Comparison of ENCODE assay signal across 13 cellular contexts in the genomic region with DNA sequence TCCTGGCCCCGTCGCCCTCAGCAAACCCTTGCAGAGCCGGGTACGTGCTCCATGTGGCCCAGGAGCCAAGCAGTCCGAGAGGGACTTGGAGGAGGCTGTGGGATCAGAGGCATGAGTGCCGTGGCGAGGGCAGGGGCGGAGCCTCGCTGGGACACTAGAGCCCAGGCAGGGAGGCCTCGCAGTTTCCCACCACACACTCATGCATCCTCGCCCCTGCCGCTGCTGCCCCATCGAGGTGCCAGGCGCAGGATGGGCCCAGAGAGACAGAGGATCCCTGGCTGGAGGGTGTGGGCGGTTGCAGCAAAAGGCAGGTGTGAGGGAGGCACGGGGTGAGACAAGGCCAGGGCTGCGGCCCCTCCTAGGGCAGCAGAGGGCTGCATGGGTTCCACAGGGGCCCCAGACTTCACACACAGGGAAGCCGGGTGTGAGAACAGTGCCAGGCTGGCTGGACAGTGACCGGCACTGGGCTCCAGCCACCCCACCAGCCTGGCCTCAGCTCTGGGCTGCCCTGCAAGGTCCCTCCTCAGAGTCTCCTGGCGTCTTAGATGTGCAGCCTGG. TPM values are rescaled to one million over a fixed set of nuclear protein-coding genes. Genes with fewer than 3 reads are reported as not detected.
A peak's percentile ranks its signal among the peaks of the same experiment; 100 is the strongest.
DNase-seq lines count a peak whose midpoint lies in the region; ATAC-seq, FAIRE-seq and TF ChIP-seq lines count a peak whose summit lies in the region.
"Had no signal": no experiment of that assay in that cellular context is flagged by ENCODE, and none has a peak within 500 bp of the region (broad histone marks: within the 10 kb centered on the region; RNA-seq: fewer than 3 reads in every experiment).

No MANE protein-coding gene starts in this region.

- no peak overlapping the region for H3K4me3 ChIP-seq in SK-N-SH (ENCODE audit: low read depth in 2 of 2, low read length in 1 of 2)
- H3K4me3 ChIP-seq in H1 (ENCODE audit: extremely low read depth in 1 of 4, insufficient read depth in 2 of 4, low read depth in 3 of 4, low read length in 4 of 4) = no peak overlapping the region

- no peak overlapping the region for H2BK15ac ChIP-seq in H1 (ENCODE audit: low read length)

- H2AFZ ChIP-seq in SK-N-SH (ENCODE audit: low read depth) (no peak overlapping the region), H1 (ENCODE audit: low read length) (no peak overlapping the region)

- H3K36me3 Mint-ChIP-seq in nephron progenitor cell (ENCODE audit: low read depth) (peaks cover 28% of the 10 kb centered on the region), type B pancreatic cell (peaks cover 5% of the 10 kb centered on the region), T-cell (no peaks in the 10 kb centered on the region)

- no peak overlapping the region for H3K23ac ChIP-seq in H1 (ENCODE audit: insufficient read length)

- no peak overlapping the region for H4K5ac ChIP-seq in H1 (ENCODE audit: insufficient read length, low read depth, low read length)

- no peak for FAIRE-seq in H1 (lab: Jason Lieb, UNC)
- FAIRE-seq: GM18507 had no signal

- H2BK5ac ChIP-seq in H1 (ENCODE audit: low read depth, low read length) = peak overlapping the region; percentile 75

- H3K27ac ChIP-seq in SK-N-SH (ENCODE audit: low read depth in 2 of 2, low read length in 1 of 2) = peak overlapping the region; percentile 89 to 98
- H3K27ac ChIP-seq in H1 (ENCODE audit: low read depth, low read length) = peak overlapping the region; percentile 73
- H3K27ac ChIP-seq: 22Rv1 had no signal

- no peaks in the 10 kb centered on the region for H3K9me2 ChIP-seq in SK-N-SH

- no peak overlapping the region for H3K14ac ChIP-seq in H1 (ENCODE audit: insufficient read length)

- H3K27me3 ChIP-seq in SK-N-SH (ENCODE audit: insufficient read depth) (no peaks in the 10 kb centered on the region), H1 (replicated peaks in 1 of 4; ENCODE audit: control insufficient read depth in 3 of 4, extremely low read depth in 1 of 4, insufficient read depth in 3 of 4, low read length in 3 of 4) (no peaks in the 10 kb centered on the region)

- H3K27ac Mint-ChIP-seq in nephron progenitor cell (peak overlapping the region; percentile 96), type B pancreatic cell (peak overlapping the region; percentile 94), T-cell (no peak overlapping the region)

- H3K27me3 Mint-ChIP-seq in nephron progenitor cell (ENCODE audit: low read depth, poor library complexity) (no peaks in the 10 kb centered on the region), type B pancreatic cell (no peaks in the 10 kb centered on the region), T-cell (peaks cover 4 to 12% of the 10 kb centered on the region in 2 donors)

- H3K4me1 ChIP-seq in SK-N-SH (ENCODE audit: control insufficient read depth in 1 of 2, insufficient read depth in 2 of 2, low read depth in 1 of 2, low read length in 1 of 2) (peaks cover 67 to 81% of the 10 kb centered on the region in 2 experiments), H1 (replicated peaks in 1 of 4; ENCODE audit: control insufficient read depth in 3 of 4, insufficient read depth in 4 of 4, low read length in 3 of 4) (peaks cover 0 to 47% (median 35%) of the 10 kb centered on the region in 4 experiments; a peak in 6 of 7 replicates)

- CTCF ChIA-PET in SK-N-SH (lab: Yijun Ruan, JAX) (interaction anchor here (1.0 to 5.0 kb wide), 4 partner anchors 9 to 141 kb away, joined by 3 to 35 read pairs (median 4); no protein-coding TSS in a partner anchor), H1 (lab: Charles Lee; ENCODE audit: partially characterized antibody) (interaction anchor here (1.1 to 15.7 kb wide), 3 partner anchors 8 to 29 kb away, joined by 3 to 236 read pairs (median 3); no protein-coding TSS in a partner anchor), T-cell (lab: Charles Lee) (no interaction called here)

- no peak overlapping the region for H2BK120ac ChIP-seq in H1 (replicated peaks; ENCODE audit: low read depth, low read length)

- peak overlapping the region; percentile 65 for H2AK5ac ChIP-seq in H1 (ENCODE audit: low read depth, low read length)

- H3F3A ChIP-seq in SK-N-SH (replicated peaks; ENCODE audit: insufficient read depth) = peaks cover 35% of the 10 kb centered on the region

- peak overlapping the region; percentile 68; the same call in 1 of the 2 replicates for H2BK12ac ChIP-seq in H1 (ENCODE audit: low read depth, low read length)

- H4K8ac ChIP-seq in H1 (ENCODE audit: extremely low read depth, insufficient read depth, low read length) = no peak overlapping the region

- peak overlapping the region; percentile 95 for H3K4ac ChIP-seq in H1 (replicated peaks; ENCODE audit: insufficient read length, low read depth, low read length)

- H3K79me2 ChIP-seq in SK-N-SH (ENCODE audit: insufficient read depth) (peaks cover 98% of the 10 kb centered on the region), H1 (ENCODE audit: control insufficient read depth in 1 of 2, insufficient read depth in 2 of 2, low read length in 2 of 2) (peaks cover 10 to 97% of the 10 kb centered on the region in 2 experiments; a peak in 3 of 4 replicates)

- H3K4me2 ChIP-seq in SK-N-SH = peak overlapping the region; percentile 81
- no peak overlapping the region for H3K4me2 ChIP-seq in H1 (ENCODE audit: insufficient read depth in 1 of 2, low read depth in 2 of 2, low read length in 2 of 2)

- H4K20me1 ChIP-seq in SK-N-SH (ENCODE audit: insufficient read depth) (peaks cover 36% of the 10 kb centered on the region), H1 (replicated peaks in 1 of 2; ENCODE audit: control insufficient read depth in 1 of 2, insufficient read depth in 2 of 2, low read length in 2 of 2) (peaks cover 39 to 53% of the 10 kb centered on the region in 2 experiments)

- TF ChIP-seq POLR2A in H1 (IDR thresholded peaks at IDR 0.05; ENCODE audit: control extremely low read depth in 1 of 2, low read depth in 2 of 2, low read length in 2 of 2) = no peak

- H3K4me1 Mint-ChIP-seq in nephron progenitor cell = peaks cover 81% of the 10 kb centered on the region
- H3K4me1 Mint-ChIP-seq in type B pancreatic cell (ENCODE audit: unreplicated experiment) = peaks cover 59% of the 10 kb centered on the region
- H3K4me1 Mint-ChIP-seq in T-cell = peaks cover 0 to 9% (median 0%) of the 10 kb centered on the region in 3 donors

- no peak overlapping the region for H2BK20ac ChIP-seq in H1 (ENCODE audit: low read length)

- H4K91ac ChIP-seq in H1 (replicated peaks; ENCODE audit: insufficient read length, low read length) = peak overlapping the region; percentile 83

- H3K18ac ChIP-seq in H1 (ENCODE audit: extremely low read depth, low read length) = peak overlapping the region; percentile 60; the same call in 1 of the 2 replicates

- no peak for TF ChIP-seq CTCF in SK-N-SH (IDR thresholded peaks at IDR 0.05)
- TF ChIP-seq CTCF in H1 (IDR thresholded peaks at IDR 0.05; ENCODE audit: control extremely low read depth in 1 of 3, insufficient read depth in 1 of 3, low read depth in 1 of 3, low read length in 3 of 3) = no peak
- TF ChIP-seq CTCF in nephron progenitor cell (IDR thresholded peaks at IDR 0.05) = no peak
- no peak for TF ChIP-seq CTCF in type B pancreatic cell (conservative IDR thresholded peaks at IDR 0.05)

- H3K56ac ChIP-seq in H1 (replicated peaks; ENCODE audit: insufficient read length, low read depth, low read length) = peak overlapping the region; percentile 3

- WGBS in SK-N-SH (ENCODE audit: low lambda C conversion rate) = 83% methylated on average over 13 of the region's 20 CpGs
- 86% methylated on average over 20 of the region's 20 CpGs; no CpG with 5 or more reads in 1 of the 2 experiments for WGBS in H1 (ENCODE audit: extremely low coverage in 1 of 2, insufficient coverage in 1 of 2, insufficient read length in 1 of 2, insufficient replicate concordance in 2 of 2, low coverage in 1 of 2, low lambda C conversion rate in 2 of 2, missing lambda C conversion rate in 1 of 2), 2 experiments

- H3K23me2 ChIP-seq in H1 (ENCODE audit: low read depth, low read length) = no peaks in the 10 kb centered on the region

- peak overlapping the region; percentile 82 for H3K9ac ChIP-seq in SK-N-SH
- no peak overlapping the region for H3K9ac ChIP-seq in H1 (replicated peaks in 1 of 4; ENCODE audit: extremely low read depth in 1 of 4, low read depth in 3 of 4, low read length in 3 of 4)

- H3K9me3 Mint-ChIP-seq in nephron progenitor cell (no peaks in the 10 kb centered on the region), type B pancreatic cell (no peaks in the 10 kb centered on the region), T-cell (no peaks in the 10 kb centered on the region)

- H3K9me3 ChIP-seq in SK-N-SH = no peaks in the 10 kb centered on the region
- no peaks in the 10 kb centered on the region for H3K9me3 ChIP-seq in H1 (ENCODE audit: insufficient read depth in 2 of 2, low read depth in 1 of 2, low read length in 1 of 2)

- H3K36me3 ChIP-seq in SK-N-SH (replicated peaks in 1 of 2; ENCODE audit: control insufficient read depth in 1 of 2, insufficient read depth in 2 of 2, low read length in 1 of 2) (peaks cover 5 to 36% of the 10 kb centered on the region in 2 experiments), H1 (ENCODE audit: control insufficient read depth in 2 of 4, insufficient read depth in 4 of 4, low read length in 3 of 4) (peaks cover 0 to 25% (median 10%) of the 10 kb centered on the region in 4 experiments; a peak in 6 of 8 replicates)

- TF ChIP-seq RAD21 in SK-N-SH (IDR thresholded peaks at IDR 0.05; ENCODE audit: low read length) (no peak), H1 (IDR thresholded peaks at IDR 0.05 in 1 of 2, conservative IDR thresholded peaks at IDR 0.05 in 1 of 2; ENCODE audit: low read depth in 2 of 2, low read length in 2 of 2) (no peak)

- DNase-seq in SK-N-SH = no peak
- DNase-seq in H1 (ENCODE audit: low read depth in 1 of 2, low spot score in 2 of 2) = no peak
- no peak for DNase-seq in nephron progenitor cell
- no peak for DNase-seq in type B pancreatic cell (ENCODE audit: extremely low spot score, unreplicated experiment)
- no peak for DNase-seq in Kasumi-1 (lab: John Stamatoyannopoulos, UW)
- DNase-seq in T-cell = no peak
- no peak for DNase-seq in activated T-cell treated with anti-CD3 and anti-CD28 coated beads, Interleukin-2, amount 50 U/mL, for 48 hours
- DNase-seq: DND-41, NCI-H345, SW 1271 had no signal

- POLR2A ChIA-PET in SK-N-SH (lab: Yijun Ruan, JAX) = no interaction called here
- POLR2A ChIA-PET in H1 (lab: Charles Lee; ENCODE audit: partially characterized antibody) = interaction anchor here (1.3 to 22.7 kb wide), 3 partner anchors 6 to 190 kb away, joined by 3 to 375 read pairs (median 375); a partner anchor contains a TSS
- POLR2A ChIA-PET in T-cell (lab: Charles Lee) = no interaction called here

- TF ChIP-seq EP300 in SK-N-SH (IDR thresholded peaks at IDR 0.05; ENCODE audit: borderline replicate concordance in 1 of 2, low read depth in 1 of 2, low read length in 1 of 2) (no peak), H1 (IDR thresholded peaks at IDR 0.05; ENCODE audit: borderline replicate concordance in 1 of 2, low read depth in 2 of 2, low read length in 2 of 2) (no peak)

- H3K4me3 Mint-ChIP-seq in nephron progenitor cell = peak overlapping the region; percentile 28
- H3K4me3 Mint-ChIP-seq in type B pancreatic cell = peak overlapping the region; percentile 78
- H3K4me3 Mint-ChIP-seq in T-cell = no peak overlapping the region

- no peak for ATAC-seq in SK-N-SH treated with all-trans-retinoic acid at 6 μM for 48 hours
- no peak for ATAC-seq in T-cell (replicated peaks in 1 of 4)

- H3K79me1 ChIP-seq in H1 (ENCODE audit: low read depth, low read length) = peaks cover 28% of the 10 kb centered on the region

RNA-seq across cellular contexts. Expression of a gene that starts 7.7 kb away (rescaled TPM):
- 29.2 and 45.1 TPM in 2 replicates for polyA plus RNA-seq in SK-N-SH (2012; rRNA removed)
- 18.4 and 30.6 TPM in 2 replicates for polyA plus RNA-seq in SK-N-SH (2012; cell fraction: cytosol; rRNA removed)
- 120 and 189 TPM in 2 replicates for polyA plus RNA-seq in SK-N-SH (2012; cell fraction: nucleus; rRNA removed)
- 103 and 105 TPM in 2 replicates for total RNA-seq in H1 (2021; fragmentation: NEBNext Ultra II Directional; extraction: Animal tissue kit (Norgen Biotek cat#: 25700))
- 59.8 and 93.8 TPM in 2 replicates for polyA plus RNA-seq in H1 (2011; rRNA removed)
- polyA plus RNA-seq in H1 (2011; cell fraction: cytosol; rRNA removed) = 51.9 TPM
- polyA plus RNA-seq in H1 (2011; cell fraction: nucleus; rRNA removed) = 130 TPM
- 42.6 to 68.8 TPM (median 64.7 TPM) in 4 replicates for polyA plus RNA-seq in H1 (2012, experiment 1 of 2)
- 54.8 TPM for polyA plus RNA-seq in H1 (2012, experiment 2 of 2)
- polyA plus RNA-seq in H1 (2013, experiment 1 of 2) = 83.5 TPM
- polyA plus RNA-seq in H1 (2013, experiment 2 of 2) = 83.4 TPM
- 19.1 and 21.8 TPM in 2 replicates for polyA minus RNA-seq in H1 (2011; rRNA and poly(A)+ RNA removed)
- 43.2 TPM for polyA minus RNA-seq in H1 (2011; cell fraction: cytosol; rRNA and poly(A)+ RNA removed)
- 75.0 TPM for polyA minus RNA-seq in H1 (2011; cell fraction: nucleus; rRNA and poly(A)+ RNA removed)
- total RNA-seq in type B pancreatic cell (ENCODE audit: low replicate concordance) = 67.2 and 73.0 TPM in 2 replicates
- 1 to 10 TPM in 2 of 5 donors, under 1 TPM in 3; 0.49 to 1.6 (median 0.98) TPM for total RNA-seq in T-cell

RNA-seq across cellular contexts. Expression of a gene that starts 25.0 kb away (rescaled TPM):
- polyA plus RNA-seq in SK-N-SH (2012; rRNA removed) = not detected in 2 replicates
- polyA plus RNA-seq in SK-N-SH (2012; cell fraction: cytosol; rRNA removed) = not detected in 2 replicates
- polyA plus RNA-seq in SK-N-SH (2012; cell fraction: nucleus; rRNA removed) = not detected in 2 replicates
- total RNA-seq in H1 (2021; fragmentation: NEBNext Ultra II Directional; extraction: Animal tissue kit (Norgen Biotek cat#: 25700)) = not detected in 2 replicates
- not detected in 2 replicates for polyA plus RNA-seq in H1 (2011; rRNA removed)
- polyA plus RNA-seq in H1 (2011; cell fraction: cytosol; rRNA removed) = not detected
- not detected for polyA plus RNA-seq in H1 (2011; cell fraction: nucleus; rRNA removed)
- polyA plus RNA-seq in H1 (2012, experiment 1 of 2) = not detected in 4 replicates
- not detected for polyA plus RNA-seq in H1 (2012, experiment 2 of 2)
- polyA plus RNA-seq in H1 (2013, experiment 1 of 2) = not detected
- polyA plus RNA-seq in H1 (2013, experiment 2 of 2) = not detected
- polyA minus RNA-seq in H1 (2011; rRNA and poly(A)+ RNA removed) = not detected in 2 replicates
- polyA minus RNA-seq in H1 (2011; cell fraction: cytosol; rRNA and poly(A)+ RNA removed) = not detected
- not detected for polyA minus RNA-seq in H1 (2011; cell fraction: nucleus; rRNA and poly(A)+ RNA removed)
- total RNA-seq in type B pancreatic cell (ENCODE audit: low replicate concordance) = not detected in 2 replicates
- 1 to 10 TPM in 3 of 5 donors, not detected in 2; 6.1 to 8.3 (median 7.9) TPM for total RNA-seq in T-cell

RNA-seq across cellular contexts. Expression of a gene that starts 36.8 kb away (rescaled TPM):
- polyA plus RNA-seq in SK-N-SH (2012; rRNA removed) = not detected in 2 replicates
- not detected in 2 replicates for polyA plus RNA-seq in SK-N-SH (2012; cell fraction: cytosol; rRNA removed)
- 0.04 TPM in 1 of 2 replicates, not detected in the other for polyA plus RNA-seq in SK-N-SH (2012; cell fraction: nucleus; rRNA removed)
- not detected in 2 replicates for total RNA-seq in H1 (2021; fragmentation: NEBNext Ultra II Directional; extraction: Animal tissue kit (Norgen Biotek cat#: 25700))
- polyA plus RNA-seq in H1 (2011; rRNA removed) = not detected in 2 replicates
- not detected for polyA plus RNA-seq in H1 (2011; cell fraction: cytosol; rRNA removed)
- polyA plus RNA-seq in H1 (2011; cell fraction: nucleus; rRNA removed) = not detected
- polyA plus RNA-seq in H1 (2012, experiment 1 of 2) = not detected in 4 replicates
- polyA plus RNA-seq in H1 (2012, experiment 2 of 2) = not detected
- not detected for polyA plus RNA-seq in H1 (2013, experiment 1 of 2)
- polyA plus RNA-seq in H1 (2013, experiment 2 of 2) = not detected
- polyA minus RNA-seq in H1 (2011; rRNA and poly(A)+ RNA removed) = not detected in 2 replicates
- polyA minus RNA-seq in H1 (2011; cell fraction: cytosol; rRNA and poly(A)+ RNA removed) = not detected
- polyA minus RNA-seq in H1 (2011; cell fraction: nucleus; rRNA and poly(A)+ RNA removed) = not detected
- total RNA-seq in type B pancreatic cell (ENCODE audit: low replicate concordance) = not detected in 2 replicates
- 10 to 100 TPM in 3 of 5 donors, not detected in 2; 14.4 to 18.7 (median 15.1) TPM for total RNA-seq in T-cell

Comparison
In these comparisons a context has a peak if more than half of its experiments do, and no peak if none do; other contexts are left out.
1. H3K27ac Mint-ChIP-seq: peak in nephron progenitor cell (single experiment) and type B pancreatic cell (single experiment); none in T-cell (0 of 2).
2. H3K4me3 Mint-ChIP-seq: peak in nephron progenitor cell (single experiment) and type B pancreatic cell (single experiment); none in T-cell (0 of 3).
3. RNA of a gene that starts 7.7 kb away (total RNA-seq): 103 to 105 TPM in H1 and 67.2 to 73.0 TPM in type B pancreatic cell; 0.49 to 1.6 TPM in T-cell; every median in the first group is over 10 times any median in the second.
4. CTCF ChIA-PET loops: an anchor here in SK-N-SH (1.0 to 5.0 kb wide) and H1 (1.1 to 15.7 kb wide); none called in T-cell.